Comparison of ENCODE assay signal across 8 cellular contexts in the genomic region with DNA sequence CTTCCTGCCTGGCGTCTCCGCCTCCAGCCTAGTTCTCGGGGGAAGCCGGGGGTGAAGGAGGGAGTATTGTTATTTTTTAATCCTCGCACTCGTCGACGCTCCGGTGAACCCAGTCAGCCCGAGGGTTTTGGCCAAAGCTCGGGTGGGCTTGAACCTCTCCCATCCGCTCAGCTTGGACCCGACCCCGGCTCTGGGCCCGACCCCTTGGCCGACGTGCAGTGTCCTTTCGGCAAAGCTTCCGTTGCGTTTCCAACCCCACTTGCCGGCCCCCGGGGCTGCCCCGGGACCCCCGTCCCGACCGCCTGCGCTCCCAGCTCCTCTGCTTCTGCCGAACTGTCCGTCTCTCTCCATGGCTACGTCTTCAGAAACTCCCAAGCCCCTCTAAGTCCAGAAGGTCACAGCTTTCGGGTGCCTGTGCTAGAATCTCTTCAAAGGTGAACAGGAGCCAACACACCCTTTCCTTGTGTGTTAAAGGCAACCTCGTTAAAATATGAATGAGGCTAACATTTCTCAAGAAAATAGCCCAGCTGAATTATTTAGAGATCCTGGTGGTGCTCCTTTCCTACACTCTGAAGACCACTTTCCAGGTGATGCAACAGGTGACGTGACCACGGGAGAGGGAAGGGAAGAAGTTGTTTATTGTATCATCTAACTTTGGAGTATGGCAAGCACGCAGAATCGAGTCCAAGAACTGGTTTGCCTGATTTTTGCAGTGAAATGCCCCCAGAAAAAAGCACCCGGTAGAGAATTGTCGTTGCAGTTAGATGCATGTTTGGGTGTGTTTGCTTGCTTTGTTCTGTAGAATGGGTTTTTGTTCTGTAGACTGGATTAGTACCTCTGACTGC. TPM values are rescaled to one million over a fixed set of nuclear protein-coding genes. Genes with fewer than 3 reads are reported as not detected.
DNase-seq lines count a peak whose midpoint lies in the region; ATAC-seq, FAIRE-seq and TF ChIP-seq lines count a peak whose summit lies in the region.

No MANE protein-coding gene starts in this region.

- H3K27me3 ChIP-seq in HUES6 (ENCODE audit: control insufficient read depth, insufficient read depth, low read length) (no peaks in the 10 kb centered on the region), left lung (no peaks in the 10 kb centered on the region)

- DNase-seq in Caki2 (ENCODE audit: low read depth) (peak; percentile 14), astrocyte of the spinal cord (ENCODE audit: low read depth, low spot score) (peak; percentile 20), left lung (peak in 1 of 2 donors; percentile 86), urothelium cell line (ENCODE audit: low spot score) (peak; percentile 11), inferior parietal cortex (ENCODE audit: extremely low spot score) (no peak)
- no peak for DNase-seq in effector CD8-positive, alpha-beta T cell (lab: John Stamatoyannopoulos, UW)

- intact Hi-C loops in left lung (cut with DNase I): no loop called here

- H3K4me1 ChIP-seq in HUES6 (ENCODE audit: control insufficient read depth, insufficient read depth, low read length) (peaks cover 23% of the 10 kb centered on the region), left lung (peaks cover 31 to 56% of the 10 kb centered on the region in 2 donors)

- H3K36me3 ChIP-seq in HUES6 (ENCODE audit: control insufficient read depth, insufficient read depth, low read length): peaks cover 19% of the 10 kb centered on the region
- H3K36me3 ChIP-seq in left lung: peaks cover 0 to 5% of the 10 kb centered on the region in 2 donors

- no peak for FAIRE-seq in urothelium cell line (lab: Jason Lieb, UNC)

- TF ChIP-seq CTCF in astrocyte of the spinal cord (IDR thresholded peaks at IDR 0.05; ENCODE audit: low read depth, low read length) (no peak), left lung (IDR thresholded peaks at IDR 0.05) (no peak)

- ATAC-seq in left lung: no peak
- ATAC-seq in GM19035 (IDR thresholded peaks at IDR 0.05; ENCODE audit: unreplicated experiment): no peak

- in situ Hi-C loops in Caki2 (cut with HindIII; ENCODE audit: low pct_unique_long_range_greater_than_20kb, low sequenced_read_pairs): no loop called here
- in situ Hi-C loops in astrocyte of the spinal cord (cut with HindIII; ENCODE audit: low sequenced_read_pairs): no loop called here

- H3K27ac ChIP-seq in HUES6 (ENCODE audit: low read depth, low read length): peak overlapping the region; percentile 85
- H3K27ac ChIP-seq in left lung: peak overlapping the region; percentile 97 to 98

- H3K9me3 ChIP-seq in HUES6 (ENCODE audit: control insufficient read depth, insufficient read depth, low read depth, low read length) (no peaks in the 10 kb centered on the region), left lung (no peaks in the 10 kb centered on the region)

- H3K4me3 ChIP-seq in HUES6 (ENCODE audit: low read depth, low read length): peak overlapping the region; percentile 79
- H3K4me3 ChIP-seq in astrocyte of the spinal cord (ENCODE audit: low read depth, low read length): peak overlapping the region; percentile 95
- H3K4me3 ChIP-seq in left lung: peak overlapping the region; percentile 85 to 94

- H3K9ac ChIP-seq in HUES6 (ENCODE audit: low read length): peak overlapping the region; percentile 84

RNA-seq across cellular contexts. Expression of gene DESI2, which starts 0.7 kb away (rescaled TPM):
- 43.2 and 55.6 TPM in 2 replicates for total RNA-seq in Caki2 (2014; rRNA removed; shearing (Covaris generic); ENCODE audit: low replicate concordance)
- total RNA-seq in left lung: 10 to 100 TPM; 48.3 to 50.7 TPM

Comparison
In these comparisons a context has a peak if more than half of its experiments do, and no peak if none do; other contexts are left out.
1. DNase-seq: peak in Caki2 (single experiment), astrocyte of the spinal cord (single experiment) and urothelium cell line (single experiment); none in effector CD8-positive, alpha-beta T cell (single experiment) and inferior parietal cortex (single experiment).
2. Peak in every context shown above with its lines, with median percentiles within 50 percentile points of each other: H3K4me3 ChIP-seq.